In genomic region chr6:52995079-52995912, GRCh38 we compare ENCODE assay signal across 8 cellular contexts. TPM values are rescaled to one million over a fixed set of nuclear protein-coding genes. Genes with fewer than 3 reads are reported as not detected.
DNase-seq lines count a peak whose midpoint lies in the region; ATAC-seq, FAIRE-seq and TF ChIP-seq lines count a peak whose summit lies in the region.
"Not testable (repeated sequence)": the region's sequence is repeated elsewhere in the genome, so short reads cannot be mapped to it uniquely, and the experiment has no call there.

Gene GSTA4, minus strand, starts transcription at chr6:52995284. Its CDS starts 1,041 bp downstream, at chr6:52994243.

- not testable (repeated sequence) for H3K27me3 ChIP-seq in OCI-LY3 (ENCODE audit: low read depth, low read length); mononuclear cell (ENCODE audit: insufficient read depth, low read length)

- peak within 1 kb of the TSS; percentile 81 for H3K4me2 ChIP-seq in OCI-LY3 (ENCODE audit: low read length)

- H3K4me3 ChIP-seq in OCI-LY3 (ENCODE audit: low read length) (peak within 1 kb of the TSS; percentile 82), epithelial cell of esophagus (ENCODE audit: low read length) (peak within 1 kb of the TSS; percentile 84), mononuclear cell (ENCODE audit: low read length) (peak within 1 kb of the TSS; percentile 61)

- DNase-seq in D721Med (ENCODE audit: insufficient read length, low spot score) (peak; percentile 47), HuH-7.5 (ENCODE audit: low spot score) (peak; percentile 63), activated T-cell treated with anti-CD3 and anti-CD28 coated beads for 4 hours (peak; percentile 83), epithelial cell of esophagus (ENCODE audit: low read depth) (peak; percentile 96)
- DNase-seq in stimulated activated CD8-positive, alpha-beta memory T cell treated with anti-CD3 and anti-CD28 coated beads, Interleukin-4, amount 100 ng/mL, for 1 hour (ENCODE audit: low read depth in 2 of 2, low spot score in 1 of 2) = peak; percentile 67 to 80

- H3K79me2 ChIP-seq in OCI-LY3 (ENCODE audit: low read length) = not testable (repeated sequence)

- H3K36me3 ChIP-seq in OCI-LY3 (replicated peaks; ENCODE audit: low read depth, low read length) = not testable (repeated sequence)

- peak within 1 kb of the TSS; percentile 70 for H3K27ac ChIP-seq in OCI-LY3 (ENCODE audit: low read length)

- not testable (repeated sequence) for H3K9me3 ChIP-seq in OCI-LY3 (ENCODE audit: insufficient read depth, low read length); mononuclear cell (ENCODE audit: low read depth, low read length)

- H3K4me1 ChIP-seq in OCI-LY3 (ENCODE audit: low read length) (peaks cover 10% of the 10 kb centered on the region; the same call in 1 of the 2 replicates), mononuclear cell (ENCODE audit: insufficient read depth, low read length) (peaks cover 23% of the 10 kb centered on the region)

- ATAC-seq in GM21526 (IDR thresholded peaks at IDR 0.05; ENCODE audit: low FRiP score, unreplicated experiment) = peak; percentile 93

- TF ChIP-seq CTCF in D721Med (IDR thresholded peaks at IDR 0.05; ENCODE audit: insufficient read depth, missing control alignments) (peak; percentile 52), OCI-LY3 (IDR thresholded peaks at IDR 0.05; ENCODE audit: low read depth, low read length) (peak; percentile 70), epithelial cell of esophagus (IDR thresholded peaks at IDR 0.05; ENCODE audit: insufficient read depth, low read depth, low read length, missing control alignments) (peak; percentile 66)

- peak within 1 kb of the TSS; percentile 92 for H2AFZ ChIP-seq in OCI-LY3 (ENCODE audit: low read depth, low read length)

- H4K20me1 ChIP-seq in OCI-LY3 (ENCODE audit: insufficient read depth, low read length) = not testable (repeated sequence)

- H3K9ac ChIP-seq in OCI-LY3 (ENCODE audit: low read length) = peak within 1 kb of the TSS; percentile 84

- FAIRE-seq in D721Med (lab: Jason Lieb, UNC) = not testable (repeated sequence)

RNA-seq across cellular contexts. Expression of gene GSTA4, which starts in this region (rescaled TPM):
- 0.63 TPM for total RNA-seq in mononuclear cell

Comparison
In these comparisons a context has a peak if more than half of its experiments do, and no peak if none do; other contexts are left out.
1. Peak in every context shown above with its lines: DNase-seq, ATAC-seq, H3K4me3 ChIP-seq and H3K27ac ChIP-seq.